9 cellular contexts compared by ENCODE assay signal in genomic region chr22:49925525-49926128, GRCh38. TPM values are rescaled to one million over a fixed set of nuclear protein-coding genes. Genes with fewer than 3 reads are reported as not detected.
DNase-seq lines count a peak whose midpoint lies in the region; ATAC-seq and TF ChIP-seq lines count a peak whose summit lies in the region.
"Had no signal": no experiment of that assay in that cellular context is flagged by ENCODE, and none has a peak within 500 bp of the region (broad histone marks: within the 10 kb centered on the region; RNA-seq: fewer than 3 reads in every experiment).

No MANE protein-coding gene starts in this region.

- POLR2A ChIA-PET in CD8-positive, alpha-beta memory T cell (lab: Charles Lee), result interaction anchor here (0.9 to 1.0 kb wide), 2 partner anchors 35 to 37 kb away, joined by 4 read pairs; partner anchors contain the start of gene PIM3
- POLR2A ChIA-PET in Caco-2 (lab: Charles Lee), result no interaction called here

- peak overlapping the region; percentile 61 to 94 (median 78) for H3K4me3 Mint-ChIP-seq in CD8-positive, alpha-beta memory T cell
- H3K4me3 Mint-ChIP-seq in IgD-negative memory B cell (peak overlapping the region; percentile 69 to 87 (median 86)), Caco-2 (ENCODE audit: unreplicated experiment) (no peak overlapping the region)

- H3K36me3 ChIP-seq in CD8-positive, alpha-beta memory T cell (ENCODE audit: insufficient read depth, low read length), result no peaks in the 10 kb centered on the region
- H3K36me3 ChIP-seq in mucosa of descending colon (ENCODE audit: low read depth) (no peaks in the 10 kb centered on the region), Caco-2 (ENCODE audit: control insufficient read depth, insufficient read depth, low read length) (no peaks in the 10 kb centered on the region)

- H3K9me3 Mint-ChIP-seq in CD8-positive, alpha-beta memory T cell, result no peaks in the 10 kb centered on the region
- H3K9me3 Mint-ChIP-seq in IgD-negative memory B cell, result no peaks in the 10 kb centered on the region
- H3K9me3 Mint-ChIP-seq in Caco-2 (ENCODE audit: unreplicated experiment), result no peaks in the 10 kb centered on the region

- peaks cover 0 to 8% (median 3%) of the 10 kb centered on the region in 3 donors for H3K36me3 Mint-ChIP-seq in CD8-positive, alpha-beta memory T cell
- H3K36me3 Mint-ChIP-seq in IgD-negative memory B cell (peaks cover 2% of the 10 kb centered on the region), Caco-2 (ENCODE audit: insufficient read depth, unreplicated experiment) (no peaks in the 10 kb centered on the region)

- peaks cover 16 to 42% (median 25%) of the 10 kb centered on the region in 3 donors for H3K4me1 Mint-ChIP-seq in CD8-positive, alpha-beta memory T cell
- H3K4me1 Mint-ChIP-seq in IgD-negative memory B cell (peaks cover 23 to 40% (median 27%) of the 10 kb centered on the region in 3 donors), Caco-2 (ENCODE audit: low read depth, unreplicated experiment) (no peaks in the 10 kb centered on the region)

- peak; percentile 61 to 86 (median 82) for DNase-seq in CD8-positive, alpha-beta memory T cell
- DNase-seq in activated CD8-positive, alpha-beta memory T cell treated with anti-CD3 and anti-CD28 coated beads, Interleukin-2, amount 50 U/mL, for 4 hours, result peak; percentile 71
- DNase-seq in mucosa of descending colon, result peak; percentile 35 to 75 (median 48)
- no peak for DNase-seq in left ventricle myocardium superior
- DNase-seq in cerebellum (ENCODE audit: low spot score), result no peak
- DNase-seq in Caco-2, result no peak
- DNase-seq in NCI-H748 treated with DMSO at 0.1 percent for 48 hours (lab: John Stamatoyannopoulos, UW), result no peak

- H3K27me3 ChIP-seq in CD8-positive, alpha-beta memory T cell (ENCODE audit: insufficient read depth, low read length, poor library complexity, severe bottlenecking), result no peaks in the 10 kb centered on the region
- no peaks in the 10 kb centered on the region for H3K27me3 ChIP-seq in Caco-2 (replicated peaks; ENCODE audit: control insufficient read depth, insufficient read depth, low read length)
- H3K27me3 ChIP-seq: pancreas had no signal

- BruUV-seq in Caco-2 (replicated peaks; lab: Mats Ljungman, UMichigan), result no TSS peak

- peak overlapping the region; percentile 69 for H3K27ac ChIP-seq in CD8-positive, alpha-beta memory T cell (ENCODE audit: low read depth, low read length)
- H3K27ac ChIP-seq: pancreas had no signal

- intact Hi-C loops in mucosa of descending colon (cut with DNase I, micrococcal nuclease) (loop anchor here in 1 of 2 donors (5.0 to 10.0 kb wide), 2 partner anchors 107 to 151 kb away; no protein-coding TSS in a partner anchor), left ventricle myocardium superior (cut with micrococcal nuclease) (loop anchor here (10.0 kb wide), 1 partner anchor 109 kb away; no protein-coding TSS in a partner anchor), Caco-2 (cut with micrococcal nuclease; ENCODE audit: unreplicated experiment) (no loop called here)

- H3K4me3 ChIP-seq in CD8-positive, alpha-beta memory T cell (ENCODE audit: low read length), result peak overlapping the region; percentile 49
- H3K4me3 ChIP-seq in mucosa of descending colon (no peak overlapping the region), Caco-2 (ENCODE audit: low read depth, low read length) (no peak overlapping the region)
- H3K4me3 ChIP-seq: pancreas had no signal

- TF ChIP-seq CTCF in mucosa of descending colon (IDR thresholded peaks at IDR 0.05) (no peak), Caco-2 (IDR thresholded peaks at IDR 0.05; ENCODE audit: insufficient read depth in 1 of 2, low read depth in 1 of 2, low read length in 1 of 2, severe bottlenecking in 1 of 2, unreplicated experiment in 1 of 2) (no peak)

- H3K27me3 Mint-ChIP-seq in CD8-positive, alpha-beta memory T cell, result no peaks in the 10 kb centered on the region
- no peaks in the 10 kb centered on the region for H3K27me3 Mint-ChIP-seq in IgD-negative memory B cell
- no peaks in the 10 kb centered on the region for H3K27me3 Mint-ChIP-seq in Caco-2 (ENCODE audit: insufficient read depth, unreplicated experiment)

- ATAC-seq in mucosa of descending colon (peak; percentile 36), left ventricle myocardium superior (no peak)
- ATAC-seq: pancreas had no signal

- H3K9me3 ChIP-seq in CD8-positive, alpha-beta memory T cell (ENCODE audit: low read length), result no peaks in the 10 kb centered on the region
- H3K9me3 ChIP-seq in mucosa of descending colon (no peaks in the 10 kb centered on the region), Caco-2 (no peaks in the 10 kb centered on the region)
- H3K9me3 ChIP-seq: pancreas had no signal

- H3K4me1 ChIP-seq in CD8-positive, alpha-beta memory T cell (ENCODE audit: insufficient read depth, low read length), result peaks cover 26% of the 10 kb centered on the region
- H3K4me1 ChIP-seq in mucosa of descending colon (ENCODE audit: low read depth) (peaks cover 3% of the 10 kb centered on the region), Caco-2 (no peaks in the 10 kb centered on the region)
- H3K4me1 ChIP-seq: pancreas had no signal

- H3K27ac Mint-ChIP-seq in CD8-positive, alpha-beta memory T cell, result peak overlapping the region; percentile 93 to 99 (median 97)
- H3K27ac Mint-ChIP-seq in IgD-negative memory B cell (peak overlapping the region; percentile 93 to 100 (median 95)), Caco-2 (ENCODE audit: unreplicated experiment) (no peak overlapping the region)

- CTCF ChIA-PET in CD8-positive, alpha-beta memory T cell (lab: Charles Lee), result interaction anchor here (0.8 to 1.3 kb wide), 5 partner anchors 67 to 266 kb away, joined by 3 to 10 read pairs (median 3); no protein-coding TSS in a partner anchor
- CTCF ChIA-PET in Caco-2 (lab: Charles Lee), result no interaction called here

RNA-seq across cellular contexts. Expression of gene CRELD2, which starts 7.2 kb away (rescaled TPM):
- total RNA-seq in CD8-positive, alpha-beta memory T cell, result 10 to 100 TPM; 49.4 to 50.7 TPM
- polyA plus RNA-seq in CD8-positive, alpha-beta memory T cell, result 53.2 TPM
- polyA plus RNA-seq in IgD-negative memory B cell, result 29.7 TPM
- total RNA-seq in mucosa of descending colon (10 to 100 TPM; 27.6 to 57.6 (median 32.2) TPM), left ventricle myocardium superior (27.4 TPM), cerebellum (13.8 TPM), Caco-2 (2022) (38.1 and 43.3 TPM in 2 replicates)

RNA-seq across cellular contexts. Expression of gene ALG12, which starts 7.4 kb away (rescaled TPM):
- 10 to 100 TPM; 21.0 TPM for total RNA-seq in CD8-positive, alpha-beta memory T cell
- polyA plus RNA-seq in CD8-positive, alpha-beta memory T cell, result 21.8 TPM
- 13.4 TPM for polyA plus RNA-seq in IgD-negative memory B cell
- total RNA-seq in mucosa of descending colon (10 to 100 TPM; 21.7 to 28.7 (median 25.5) TPM), left ventricle myocardium superior (16.2 TPM), cerebellum (13.1 TPM), Caco-2 (2022) (31.6 and 35.7 TPM in 2 replicates)

RNA-seq across cellular contexts. Expression of gene PIM3, which starts 34.9 kb away (rescaled TPM):
- total RNA-seq in CD8-positive, alpha-beta memory T cell, result 100 to 1,000 TPM; 202 to 227 TPM
- polyA plus RNA-seq in CD8-positive, alpha-beta memory T cell, result 39.3 TPM
- polyA plus RNA-seq in IgD-negative memory B cell, result 47.1 TPM
- total RNA-seq in mucosa of descending colon (100 to 1,000 TPM in 1 of 3 donors, 10 to 100 TPM in 2; 56.4 to 106 (median 58.7) TPM), left ventricle myocardium superior (65.1 TPM), cerebellum (9.2 TPM), Caco-2 (2022) (39.6 and 41.1 TPM in 2 replicates)

Comparison
In these comparisons a context has a peak if more than half of its experiments do, and no peak if none do; other contexts are left out.
1. DNase-seq: peak in CD8-positive, alpha-beta memory T cell (5 of 5), activated CD8-positive, alpha-beta memory T cell treated with anti-CD3 and anti-CD28 coated beads, Interleukin-2, amount 50 U/mL, for 4 hours (single experiment) and mucosa of descending colon (3 of 3); none in left ventricle myocardium superior (single experiment), cerebellum (single experiment), Caco-2 (0 of 2) and NCI-H748 treated with DMSO at 0.1 percent for 48 hours (single experiment).